Comparison of ENCODE assay signal across 18 cellular contexts in genomic region chr15:67022587-67022986, GRCh38. TPM values are rescaled to one million over a fixed set of nuclear protein-coding genes. Genes with fewer than 3 reads are reported as not detected.
DNase-seq lines count a peak whose midpoint lies in the region; ATAC-seq, FAIRE-seq and TF ChIP-seq lines count a peak whose summit lies in the region.
"Had no signal": no experiment of that assay in that cellular context is flagged by ENCODE, and none has a peak within 500 bp of the region (broad histone marks: within the 10 kb centered on the region; RNA-seq: fewer than 3 reads in every experiment).

No MANE protein-coding gene starts in this region.

- H3K27ac Mint-ChIP-seq in stimulated activated naive CD8-positive, alpha-beta T cell treated with anti-CD3 and anti-CD28 coated beads, Interleukin-15, amount 100 ng/mL, for 72 hours: no peak overlapping the region
- H3K27ac Mint-ChIP-seq in glutamatergic neuron (ENCODE audit: unreplicated experiment): no peak overlapping the region
- H3K27ac Mint-ChIP-seq: CD8-positive, alpha-beta T cell had no signal

- peak overlapping the region; percentile 56; the same call in 1 of the 2 replicates for H2AK5ac ChIP-seq in IMR-90 (ENCODE audit: low read depth, low read length)

- H3K23ac ChIP-seq in IMR-90 (ENCODE audit: low read depth, low read length): no peak overlapping the region

- ATAC-seq in stimulated activated naive CD8-positive, alpha-beta T cell treated with anti-CD3 and anti-CD28 coated beads, Interleukin-15, Interleukin-2, amounts not matched to agents 100 U/mL and 50 U/mL, for 24 hours: peak; percentile 7
- ATAC-seq in stimulated activated naive CD8-positive, alpha-beta T cell treated with anti-CD3 and anti-CD28 coated beads, Interleukin-15, amount 100 ng/mL, for 72 hours: no peak
- no peak for ATAC-seq in IMR-90 (ENCODE audit: low read depth)
- no peak for ATAC-seq in K562
- ATAC-seq: A549; CD8-positive, alpha-beta T cell; GM12878; HepG2 had no signal

- H3K36me3 ChIP-seq in IMR-90 (ENCODE audit: control insufficient read depth, insufficient read depth, low read length): no peaks in the 10 kb centered on the region
- no peaks in the 10 kb centered on the region for H3K36me3 ChIP-seq in K562 (ENCODE audit: control insufficient read depth, insufficient read depth, low read length)
- H3K36me3 ChIP-seq: BE2C had no signal

- H3K79me2 ChIP-seq in K562 (ENCODE audit: control insufficient read depth, insufficient read depth, low read length): no peaks in the 10 kb centered on the region

- no peaks in the 10 kb centered on the region for H3K27me3 Mint-ChIP-seq in stimulated activated naive CD8-positive, alpha-beta T cell treated with anti-CD3 and anti-CD28 coated beads, Interleukin-15, amount 100 ng/mL, for 72 hours
- H3K27me3 Mint-ChIP-seq in glutamatergic neuron (ENCODE audit: unreplicated experiment): no peaks in the 10 kb centered on the region

- FAIRE-seq in K562 (lab: Jason Lieb, UNC): no peak
- FAIRE-seq: A549, GM12878, GM18507, HepG2, HTR-8/SVneo had no signal

- no peak for DNase-seq in stimulated activated naive CD8-positive, alpha-beta T cell treated with anti-CD3 and anti-CD28 coated beads, Interleukin-15, Interleukin-2, amounts not matched to agents 100 U/mL and 50 U/mL, for 24 hours
- no peak for DNase-seq in stimulated activated naive CD8-positive, alpha-beta T cell treated with anti-CD3 and anti-CD28 coated beads, Interleukin-15, amount 100 ng/mL, for 72 hours
- DNase-seq in IMR-90: no peak
- no peak for DNase-seq in K562 (ENCODE audit: extremely low read depth in 1 of 4, low spot score in 3 of 4)
- no peak for DNase-seq in SHP77 treated with DMSO at 0.1 percent for 48 hours (lab: John Stamatoyannopoulos, UW)
- DNase-seq in COR-L47 (lab: John Stamatoyannopoulos, UW): no peak
- no peak for DNase-seq in glutamatergic neuron
- DNase-seq: BE2C; CD8-positive, alpha-beta T cell; DMS53; GM23248; H7 had no signal

- no peak overlapping the region for H4K8ac ChIP-seq in IMR-90 (ENCODE audit: low read depth in 2 of 2, low read length in 2 of 2)

- no TSS peak for BruUV-seq in IMR-90 (replicated peaks; lab: Mats Ljungman, UMichigan)
- no TSS peak for BruUV-seq in K562 (replicated peaks; lab: Mats Ljungman, UMichigan)

- H3K4me3 ChIP-seq in IMR-90 (ENCODE audit: insufficient read depth, low read depth, low read length) (no peak overlapping the region), K562 (no peak overlapping the region)
- H3K4me3 ChIP-seq: A549, GM12878, GM23248 had no signal

- in situ Hi-C loops in IMR-90 (cut with MboI; ENCODE audit: low sequenced_read_pairs) (no loop called here), K562 (cut with MboI) (no loop called here)

- peak overlapping the region; percentile 23; the same call in 1 of the 3 replicates for H2BK15ac ChIP-seq in IMR-90 (ENCODE audit: low read depth, low read length)

- no peak overlapping the region for H2BK5ac ChIP-seq in IMR-90 (ENCODE audit: low read depth, low read length, poor library complexity, severe bottlenecking)

- CTCF ChIA-PET in IMR-90 (lab: Yijun Ruan, JAX): no interaction called here
- CTCF ChIA-PET in K562 (lab: Yijun Ruan, JAX; ENCODE audit: low intra/inter-chr PET ratio): no interaction called here

- peak overlapping the region; percentile 46; the same call in 1 of the 2 replicates for H3K4ac ChIP-seq in IMR-90 (ENCODE audit: low read depth, low read length)

- H3K9me1 ChIP-seq in IMR-90 (ENCODE audit: insufficient read depth, low read length): peaks cover 19% of the 10 kb centered on the region
- no peaks in the 10 kb centered on the region for H3K9me1 ChIP-seq in K562 (ENCODE audit: control insufficient read depth, insufficient read depth, low read length)

- no peaks in the 10 kb centered on the region for H3K36me3 Mint-ChIP-seq in glutamatergic neuron (ENCODE audit: unreplicated experiment)
- H3K36me3 Mint-ChIP-seq: CD8-positive, alpha-beta T cell had no signal

- H3K4me2 ChIP-seq in IMR-90 (ENCODE audit: low read depth, low read length) (no peak overlapping the region), K562 (ENCODE audit: insufficient read depth, low read length) (no peak overlapping the region)
- H3K4me2 ChIP-seq: A549 had no signal

- H2BK20ac ChIP-seq in IMR-90 (ENCODE audit: low read depth, low read length): peak overlapping the region; percentile 77; the same call in 1 of the 2 replicates

- H4K91ac ChIP-seq in IMR-90 (ENCODE audit: insufficient read depth, low read depth, low read length): no peak overlapping the region

- H3K27me3 ChIP-seq in IMR-90 (ENCODE audit: control insufficient read depth, insufficient read depth, low read length): no peaks in the 10 kb centered on the region
- H3K27me3 ChIP-seq in K562 (ENCODE audit: control insufficient read depth in 2 of 2, insufficient read depth in 2 of 2, low read length in 2 of 2): no peaks in the 10 kb centered on the region
- H3K27me3 ChIP-seq: BE2C had no signal

- TF ChIP-seq POLR2A in IMR-90 (IDR thresholded peaks at IDR 0.05; ENCODE audit: low read depth, low read length): no peak
- no peak for TF ChIP-seq POLR2A in K562 (conservative IDR thresholded peaks at IDR 0.05)

- intact Hi-C loops in IMR-90 (cut with micrococcal nuclease): no loop called here
- intact Hi-C loops in K562 (cut with micrococcal nuclease): no loop called here

- H3K9ac ChIP-seq in IMR-90 (ENCODE audit: low read depth, low read length) (no peak overlapping the region), K562 (ENCODE audit: insufficient read depth in 1 of 2, low read depth in 2 of 2, low read length in 2 of 2) (no peak overlapping the region)
- H3K9ac ChIP-seq: GM23248 had no signal

- H3K4me1 ChIP-seq in IMR-90 (ENCODE audit: control insufficient read depth, insufficient read depth, low read length) (peaks cover 24% of the 10 kb centered on the region), K562 (replicated peaks in 1 of 2; ENCODE audit: control insufficient read depth in 2 of 2, insufficient read depth in 2 of 2, low read length in 2 of 2) (peaks cover 14 to 33% of the 10 kb centered on the region in 2 experiments)

- H3K9me3 ChIP-seq in IMR-90 (ENCODE audit: control insufficient read depth, insufficient read depth, low read length) (no peaks in the 10 kb centered on the region), K562 (replicated peaks; ENCODE audit: control insufficient read depth, insufficient read depth, low read depth, low read length) (no peaks in the 10 kb centered on the region)
- H3K9me3 ChIP-seq: A549, BE2C had no signal

- H4K5ac ChIP-seq in IMR-90 (ENCODE audit: low read depth, low read length): no peak overlapping the region

- TF ChIP-seq CTCF in IMR-90 (conservative IDR thresholded peaks at IDR 0.05; ENCODE audit: low read depth, low read length) (no peak), K562 (IDR thresholded peaks at IDR 0.05 in 2 of 3, conservative IDR thresholded peaks at IDR 0.05 in 1 of 3; ENCODE audit: insufficient read depth in 2 of 3, low read depth in 1 of 3, low read length in 3 of 3) (no peak), glutamatergic neuron (IDR thresholded peaks at IDR 0.05; ENCODE audit: partially characterized antibody, unreplicated experiment) (no peak)

- 0 out of 2 replicates have a peak overlapping the region, but pooled peaks have one; percentile 19 for H2BK120ac ChIP-seq in IMR-90 (ENCODE audit: low read depth, low read length)

- dilution Hi-C loops in IMR-90 (cut with HindIII; ENCODE audit: low sequenced_read_pairs, unreplicated experiment): no loop called here

- no peak overlapping the region for H3K56ac ChIP-seq in IMR-90 (ENCODE audit: extremely low read depth, insufficient read depth, low read length)

- TF ChIP-seq EP300 in K562 (IDR thresholded peaks at IDR 0.05; ENCODE audit: low read length): no peak

- H3K9me3 Mint-ChIP-seq in stimulated activated naive CD8-positive, alpha-beta T cell treated with anti-CD3 and anti-CD28 coated beads, Interleukin-15, amount 100 ng/mL, for 72 hours: no peaks in the 10 kb centered on the region
- H3K9me3 Mint-ChIP-seq in glutamatergic neuron (ENCODE audit: unreplicated experiment): no peaks in the 10 kb centered on the region
- H3K9me3 Mint-ChIP-seq: CD8-positive, alpha-beta T cell had no signal

- peaks cover 44% of the 10 kb centered on the region for H3K4me1 Mint-ChIP-seq in stimulated activated naive CD8-positive, alpha-beta T cell treated with anti-CD3 and anti-CD28 coated beads, Interleukin-15, amount 100 ng/mL, for 72 hours
- H3K4me1 Mint-ChIP-seq in glutamatergic neuron (ENCODE audit: low read depth, unreplicated experiment): peaks cover 5% of the 10 kb centered on the region

- H3K79me1 ChIP-seq in IMR-90 (ENCODE audit: low read depth in 1 of 2, low read length in 2 of 2): peaks cover 0 to 20% of the 10 kb centered on the region in 2 experiments; a peak in 2 of 4 replicates

- H2AK9ac ChIP-seq in IMR-90 (replicated peaks; ENCODE audit: low read depth, low read length, poor library complexity): no peak overlapping the region

- peak overlapping the region; percentile 50 for H3K14ac ChIP-seq in IMR-90 (replicated peaks; ENCODE audit: low read depth, low read length)

- POLR2A ChIA-PET in IMR-90 (lab: Charles Lee; ENCODE audit: unreplicated experiment) (no interaction called here), K562 (lab: Yijun Ruan, JAX) (interaction anchor here (0.9 to 1.7 kb wide), 5 partner anchors 7 to 310 kb away, joined by 3 to 6 read pairs (median 5); no protein-coding TSS in a partner anchor)

- H3K4me3 Mint-ChIP-seq in stimulated activated naive CD8-positive, alpha-beta T cell treated with anti-CD3 and anti-CD28 coated beads, Interleukin-15, amount 100 ng/mL, for 72 hours: no peak overlapping the region
- H3K4me3 Mint-ChIP-seq in glutamatergic neuron (ENCODE audit: unreplicated experiment): no peak overlapping the region
- H3K4me3 Mint-ChIP-seq: CD14-positive monocyte; CD8-positive, alpha-beta T cell had no signal

- H2AFZ ChIP-seq in IMR-90 (replicated peaks; ENCODE audit: low read length, poor library complexity): no peak overlapping the region
- H2AFZ ChIP-seq in K562 (ENCODE audit: low read depth, low read length): no peak overlapping the region
- H2AFZ ChIP-seq: GM23248 had no signal

- H4K20me1 ChIP-seq in IMR-90 (ENCODE audit: insufficient read depth, low read length) (no peaks in the 10 kb centered on the region; the same call in 1 of the 2 replicates), K562 (replicated peaks; ENCODE audit: control insufficient read depth, insufficient read depth, low read length) (no peaks in the 10 kb centered on the region)

- no peak for TF ChIP-seq RAD21 in IMR-90 (IDR thresholded peaks at IDR 0.05; ENCODE audit: low read length)
- TF ChIP-seq RAD21 in K562 (CRISPR knock-in tag; conservative IDR thresholded peaks at IDR 0.05 in 1 of 2, IDR thresholded peaks at IDR 0.05 in 1 of 2): no peak

- H3K18ac ChIP-seq in IMR-90 (ENCODE audit: low read depth, low read length): no peak overlapping the region

- H3K27ac ChIP-seq in IMR-90 (ENCODE audit: insufficient read depth, low read length): no peak overlapping the region
- H3K27ac ChIP-seq in K562 (ENCODE audit: extremely low read depth, low read depth, low read length): no peak overlapping the region
- H3K27ac ChIP-seq: GM23248 had no signal

RNA-seq across cellular contexts. Expression of gene SMAD3, which starts 42.8 kb away (rescaled TPM):
- total RNA-seq in IMR-90 (2012; rRNA removed) (71.0 and 71.1 TPM in 2 replicates), K562 (2014; rRNA removed) (11.1 and 11.9 TPM in 2 replicates), K562 (2014; rRNA removed; fragmentation: Illumina TruSeq; extraction: Trizol) (9.2 and 11.0 TPM in 2 replicates), K562 (2015; rRNA removed; fragmentation: Illumina TruSeq; extraction: Trizol) (9.1 and 9.6 TPM in 2 replicates), K562 (2021) (24.3 and 30.1 TPM in 2 replicates), glutamatergic neuron (ENCODE audit: unreplicated experiment) (5.0 TPM)
- polyA plus RNA-seq in IMR-90 (2012; rRNA removed) (177 and 194 TPM in 2 replicates), K562 (2011; rRNA removed) (14.6 and 22.6 TPM in 2 replicates), K562 (2014; fragmentation: Illumina TruSeq; extraction: Trizol) (34.7 and 39.2 TPM in 2 replicates), K562 (2014; fragmentation: Nextera tagmentation; extraction: Ambion mirVana) (1 to 10 TPM; 4.3 to 5.0 TPM), K562 (2014; rRNA removed) (13.3 and 14.3 TPM in 2 replicates)
- 153 and 181 TPM in 2 replicates for polyA plus RNA-seq in IMR-90 (2012; cell fraction: cytosol; rRNA removed)
- 378 and 409 TPM in 2 replicates for polyA plus RNA-seq in IMR-90 (2012; cell fraction: nucleus; rRNA removed; ENCODE audit: low replicate concordance)
- 61.6 and 88.8 TPM in 2 replicates for total RNA-seq in K562 (2011; cell fraction: chromatin; rRNA removed; ENCODE audit: low replicate concordance)
- total RNA-seq in K562 (2011; cell fraction: nucleolus; rRNA removed): 33.5 and 35.9 TPM in 2 replicates
- 44.2 and 72.8 TPM in 2 replicates for total RNA-seq in K562 (2011; cell fraction: nucleoplasm; rRNA removed)
- 11.5 and 14.8 TPM in 2 replicates for polyA plus RNA-seq in K562 (2011; cell fraction: cytosol; rRNA removed)
- 52.1 and 90.9 TPM in 2 replicates for polyA plus RNA-seq in K562 (2011; cell fraction: nucleus; rRNA removed)
- polyA plus RNA-seq in K562 (2012): 17.9 and 20.7 TPM in 2 replicates
- polyA minus RNA-seq in K562 (2011; rRNA and poly(A)+ RNA removed): 14.9 and 15.1 TPM in 2 replicates
- polyA minus RNA-seq in K562 (2011; cell fraction: cytosol; rRNA and poly(A)+ RNA removed): 15.1 and 16.3 TPM in 2 replicates
- 12.7 and 18.8 TPM in 2 replicates for polyA minus RNA-seq in K562 (2011; cell fraction: nucleus; rRNA and poly(A)+ RNA removed)
